In genomic region chr7:139354729-139355128, GRCh38 we compare ENCODE assay signal across 1 cellular context.
A peak's percentile ranks its signal among the peaks of the same experiment; 100 is the strongest.
TF ChIP-seq lines count a peak whose summit lies in the region.

No MANE protein-coding gene starts in this region.

TF ChIP-seq in HepG2, 621 proteins besides CTCF, POLR2A, EP300 and RAD21:
- TF ChIP-seq NFYC (CRISPR knock-in tag; IDR thresholded peaks at IDR 0.05) (no peak), MXI1 (IDR thresholded peaks at IDR 0.05; ENCODE audit: borderline replicate concordance, low read depth, low read length) (no peak), ZNF121 (CRISPR knock-in tag; IDR thresholded peaks at IDR 0.05) (peak; percentile 78), ZBTB8A (CRISPR knock-in tag; IDR thresholded peaks at IDR 0.05; ENCODE audit: borderline replicate concordance, low read depth) (no peak)
